1 cellular context compared by ENCODE assay signal in genomic region chr15:63223463-63223862, GRCh38.
TF ChIP-seq lines count a peak whose summit lies in the region.

No MANE protein-coding gene starts in this region.

TF ChIP-seq in WTC11, 78 proteins besides CTCF, POLR2A, EP300 and RAD21 (continued from another document):
- no peak for TF ChIP-seq E2F1 (CRISPR knock-in tag; IDR thresholded peaks at IDR 0.05)
- no peak for TF ChIP-seq MYBL2 (CRISPR knock-in tag; IDR thresholded peaks at IDR 0.05)
- no peak for TF ChIP-seq EMX1 (CRISPR knock-in tag; IDR thresholded peaks at IDR 0.05)
- TF ChIP-seq, protein P1, sequence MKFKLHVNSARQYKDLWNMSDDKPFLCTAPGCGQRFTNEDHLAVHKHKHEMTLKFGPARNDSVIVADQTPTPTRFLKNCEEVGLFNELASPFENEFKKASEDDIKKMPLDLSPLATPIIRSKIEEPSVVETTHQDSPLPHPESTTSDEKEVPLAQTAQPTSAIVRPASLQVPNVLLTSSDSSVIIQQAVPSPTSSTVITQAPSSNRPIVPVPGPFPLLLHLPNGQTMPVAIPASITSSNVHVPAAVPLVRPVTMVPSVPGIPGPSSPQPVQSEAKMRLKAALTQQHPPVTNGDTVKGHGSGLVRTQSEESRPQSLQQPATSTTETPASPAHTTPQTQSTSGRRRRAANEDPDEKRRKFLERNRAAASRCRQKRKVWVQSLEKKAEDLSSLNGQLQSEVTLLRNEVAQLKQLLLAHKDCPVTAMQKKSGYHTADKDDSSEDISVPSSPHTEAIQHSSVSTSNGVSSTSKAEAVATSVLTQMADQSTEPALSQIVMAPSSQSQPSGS (CRISPR knock-in tag; IDR thresholded peaks at IDR 0.05; ENCODE audit: borderline replicate concordance, low read depth), result no peak
- no peak for TF ChIP-seq MAX (CRISPR knock-in tag; IDR thresholded peaks at IDR 0.05)
- no peak for TF ChIP-seq NFATC4 (CRISPR knock-in tag; IDR thresholded peaks at IDR 0.05)
- TF ChIP-seq IRF2 (CRISPR knock-in tag; IDR thresholded peaks at IDR 0.05; ENCODE audit: borderline replicate concordance, low read depth), result no peak
- no peak for TF ChIP-seq ZNF423 (CRISPR knock-in tag; IDR thresholded peaks at IDR 0.05)
- TF ChIP-seq FOXK1 (CRISPR knock-in tag; IDR thresholded peaks at IDR 0.05), result no peak
